1 cellular context compared by ENCODE assay signal in the genomic region with DNA sequence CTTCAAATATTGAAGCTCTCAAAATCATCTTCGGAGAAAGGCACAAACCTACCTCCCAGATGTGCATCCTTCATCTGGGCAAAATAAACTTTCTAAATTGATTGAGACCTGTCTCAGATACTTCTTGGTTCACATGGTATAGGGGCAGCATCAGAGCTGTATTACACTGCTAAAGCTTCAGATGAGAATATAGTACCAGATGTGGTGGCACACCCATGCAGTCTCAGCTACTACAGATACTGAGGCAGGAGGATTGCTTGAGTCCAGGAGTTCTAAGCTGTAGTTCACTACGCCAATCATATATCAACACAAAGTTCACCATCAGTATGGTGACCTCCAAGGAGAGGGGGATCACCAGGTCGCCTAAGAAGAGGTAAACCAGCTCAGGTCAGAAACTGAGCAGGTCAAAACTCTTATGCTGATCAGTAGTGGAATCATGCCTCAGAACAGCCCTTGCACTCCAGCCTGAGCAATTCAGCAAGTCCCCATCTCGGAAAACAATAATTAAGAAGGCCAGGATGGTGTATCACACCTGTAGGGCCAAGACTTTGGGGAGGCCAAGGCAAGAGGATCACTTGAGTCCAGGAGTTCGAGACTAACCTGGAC.
TF ChIP-seq lines count a peak whose summit lies in the region.

No MANE protein-coding gene starts in this region.

TF ChIP-seq in WTC11, 78 proteins besides CTCF, POLR2A, EP300 and RAD21 (continued from another document):
- TF ChIP-seq, protein P1, sequence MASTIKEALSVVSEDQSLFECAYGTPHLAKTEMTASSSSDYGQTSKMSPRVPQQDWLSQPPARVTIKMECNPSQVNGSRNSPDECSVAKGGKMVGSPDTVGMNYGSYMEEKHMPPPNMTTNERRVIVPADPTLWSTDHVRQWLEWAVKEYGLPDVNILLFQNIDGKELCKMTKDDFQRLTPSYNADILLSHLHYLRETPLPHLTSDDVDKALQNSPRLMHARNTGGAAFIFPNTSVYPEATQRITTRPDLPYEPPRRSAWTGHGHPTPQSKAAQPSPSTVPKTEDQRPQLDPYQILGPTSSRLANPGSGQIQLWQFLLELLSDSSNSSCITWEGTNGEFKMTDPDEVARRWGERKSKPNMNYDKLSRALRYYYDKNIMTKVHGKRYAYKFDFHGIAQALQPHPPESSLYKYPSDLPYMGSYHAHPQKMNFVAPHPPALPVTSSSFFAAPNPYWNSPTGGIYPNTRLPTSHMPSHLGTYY (CRISPR knock-in tag; IDR thresholded peaks at IDR 0.05) = no peak
- TF ChIP-seq, protein P2, sequence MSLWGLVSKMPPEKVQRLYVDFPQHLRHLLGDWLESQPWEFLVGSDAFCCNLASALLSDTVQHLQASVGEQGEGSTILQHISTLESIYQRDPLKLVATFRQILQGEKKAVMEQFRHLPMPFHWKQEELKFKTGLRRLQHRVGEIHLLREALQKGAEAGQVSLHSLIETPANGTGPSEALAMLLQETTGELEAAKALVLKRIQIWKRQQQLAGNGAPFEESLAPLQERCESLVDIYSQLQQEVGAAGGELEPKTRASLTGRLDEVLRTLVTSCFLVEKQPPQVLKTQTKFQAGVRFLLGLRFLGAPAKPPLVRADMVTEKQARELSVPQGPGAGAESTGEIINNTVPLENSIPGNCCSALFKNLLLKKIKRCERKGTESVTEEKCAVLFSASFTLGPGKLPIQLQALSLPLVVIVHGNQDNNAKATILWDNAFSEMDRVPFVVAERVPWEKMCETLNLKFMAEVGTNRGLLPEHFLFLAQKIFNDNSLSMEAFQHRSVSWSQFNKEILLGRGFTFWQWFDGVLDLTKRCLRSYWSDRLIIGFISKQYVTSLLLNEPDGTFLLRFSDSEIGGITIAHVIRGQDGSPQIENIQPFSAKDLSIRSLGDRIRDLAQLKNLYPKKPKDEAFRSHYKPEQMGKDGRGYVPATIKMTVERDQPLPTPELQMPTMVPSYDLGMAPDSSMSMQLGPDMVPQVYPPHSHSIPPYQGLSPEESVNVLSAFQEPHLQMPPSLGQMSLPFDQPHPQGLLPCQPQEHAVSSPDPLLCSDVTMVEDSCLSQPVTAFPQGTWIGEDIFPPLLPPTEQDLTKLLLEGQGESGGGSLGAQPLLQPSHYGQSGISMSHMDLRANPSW (CRISPR knock-in tag; conservative IDR thresholded peaks at IDR 0.05; ENCODE audit: low read depth) = no peak
- TF ChIP-seq, protein P3, sequence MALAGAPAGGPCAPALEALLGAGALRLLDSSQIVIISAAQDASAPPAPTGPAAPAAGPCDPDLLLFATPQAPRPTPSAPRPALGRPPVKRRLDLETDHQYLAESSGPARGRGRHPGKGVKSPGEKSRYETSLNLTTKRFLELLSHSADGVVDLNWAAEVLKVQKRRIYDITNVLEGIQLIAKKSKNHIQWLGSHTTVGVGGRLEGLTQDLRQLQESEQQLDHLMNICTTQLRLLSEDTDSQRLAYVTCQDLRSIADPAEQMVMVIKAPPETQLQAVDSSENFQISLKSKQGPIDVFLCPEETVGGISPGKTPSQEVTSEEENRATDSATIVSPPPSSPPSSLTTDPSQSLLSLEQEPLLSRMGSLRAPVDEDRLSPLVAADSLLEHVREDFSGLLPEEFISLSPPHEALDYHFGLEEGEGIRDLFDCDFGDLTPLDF (CRISPR knock-in tag; IDR thresholded peaks at IDR 0.05) = no peak
- no peak for TF ChIP-seq TEAD1 (CRISPR knock-in tag; IDR thresholded peaks at IDR 0.05)
